Comparison of ENCODE assay signal across 9 cellular contexts in genomic region chr2:152468832-152469692, GRCh38.
A peak's percentile ranks its signal among the peaks of the same experiment; 100 is the strongest.
DNase-seq lines count a peak whose midpoint lies in the region; ATAC-seq and TF ChIP-seq lines count a peak whose summit lies in the region.
"Had no signal": no experiment of that assay in that cellular context is flagged by ENCODE, and none has a peak within 500 bp of the region (broad histone marks: within the 10 kb centered on the region; RNA-seq: fewer than 3 reads in every experiment).

No MANE protein-coding gene starts in this region.

- no peaks in the 10 kb centered on the region for H3K9me3 Mint-ChIP-seq in neural progenitor cell
- H3K9me3 Mint-ChIP-seq in activated CD4-positive, alpha-beta memory T cell treated with anti-CD3 and anti-CD28 coated beads, Interleukin-2, amount 10 ng/mL, durations not matched to agents 7 days and 5 days, result no peaks in the 10 kb centered on the region

- H2AFZ ChIP-seq in neural progenitor cell (replicated peaks), result no peak overlapping the region

- H3K27ac Mint-ChIP-seq in neural progenitor cell, result peak overlapping the region; percentile 43
- no peak overlapping the region for H3K27ac Mint-ChIP-seq in activated CD4-positive, alpha-beta memory T cell treated with anti-CD3 and anti-CD28 coated beads, Interleukin-2, amount 10 ng/mL, durations not matched to agents 7 days and 5 days
- H3K27ac Mint-ChIP-seq: activated naive CD8-positive, alpha-beta T cell had no signal

- DNase-seq in NCI-H2081 treated with DMSO at 0.1 percent for 48 hours (lab: John Stamatoyannopoulos, UW) (peak; percentile 28), dermis blood vessel endothelial cell (peak; percentile 51), neural progenitor cell (ENCODE audit: low spot score) (no peak), NCI-H1092 (lab: John Stamatoyannopoulos, UW) (no peak)
- DNase-seq in activated CD4-positive, alpha-beta memory T cell treated with anti-CD3 and anti-CD28 coated beads, Interleukin-2, amount 10 ng/mL, durations not matched to agents 7 days and 5 days, result no peak

- H3K4me1 Mint-ChIP-seq in neural progenitor cell, result peaks cover 61% of the 10 kb centered on the region
- peaks cover 5% of the 10 kb centered on the region for H3K4me1 Mint-ChIP-seq in activated CD4-positive, alpha-beta memory T cell treated with anti-CD3 and anti-CD28 coated beads, Interleukin-2, amount 10 ng/mL, durations not matched to agents 7 days and 5 days

- H3K4me1 ChIP-seq in neural progenitor cell, result peaks cover 60% of the 10 kb centered on the region

- H3K36me3 Mint-ChIP-seq in neural progenitor cell, result peaks cover 1% of the 10 kb centered on the region
- H3K36me3 Mint-ChIP-seq in activated CD4-positive, alpha-beta memory T cell treated with anti-CD3 and anti-CD28 coated beads, Interleukin-2, amount 10 ng/mL, durations not matched to agents 7 days and 5 days (ENCODE audit: low read depth), result no peaks in the 10 kb centered on the region
- H3K36me3 Mint-ChIP-seq: activated naive CD8-positive, alpha-beta T cell had no signal

- H3F3A ChIP-seq in neural progenitor cell (ENCODE audit: low read depth), result peaks cover 6% of the 10 kb centered on the region

- H3K4me2 ChIP-seq in neural progenitor cell, result peak overlapping the region; percentile 31

- H3K9ac ChIP-seq in neural progenitor cell, result no peak overlapping the region

- H3K36me3 ChIP-seq in neural progenitor cell, result no peaks in the 10 kb centered on the region

- CTCF ChIA-PET in activated CD4-positive, alpha-beta memory T cell treated with anti-CD3 and anti-CD28 coated beads, Interleukin-2, amount 10 ng/mL, durations not matched to agents 7 days and 5 days (lab: Charles Lee), result interaction anchor here (0.9 kb wide), 1 partner anchor 293 kb away, joined by 3 read pairs; the partner anchor contains the start of gene STAM2

- peaks cover 94% of the 10 kb centered on the region for H4K20me1 ChIP-seq in neural progenitor cell (ENCODE audit: low read depth)

- no peaks in the 10 kb centered on the region for H3K27me3 Mint-ChIP-seq in neural progenitor cell (ENCODE audit: insufficient read depth, low read depth)
- H3K27me3 Mint-ChIP-seq in activated CD4-positive, alpha-beta memory T cell treated with anti-CD3 and anti-CD28 coated beads, Interleukin-2, amount 10 ng/mL, durations not matched to agents 7 days and 5 days, result peaks cover 11% of the 10 kb centered on the region

- POLR2A ChIA-PET in activated CD4-positive, alpha-beta memory T cell treated with anti-CD3 and anti-CD28 coated beads, Interleukin-2, amount 10 ng/mL, durations not matched to agents 7 days and 5 days (lab: Charles Lee), result interaction anchor here (0.7 kb wide), 1 partner anchor 12 kb away, joined by 3 read pairs; no protein-coding TSS in a partner anchor

- no peak overlapping the region for H3K27ac ChIP-seq in neural progenitor cell

- ATAC-seq in GM19351 (IDR thresholded peaks at IDR 0.05; ENCODE audit: unreplicated experiment) (peak; percentile 30), GM19455 (IDR thresholded peaks at IDR 0.05; ENCODE audit: unreplicated experiment) (no peak), HG03520 (IDR thresholded peaks at IDR 0.05; ENCODE audit: unreplicated experiment) (no peak)

- no peak for TF ChIP-seq CTCF in neural progenitor cell (IDR thresholded peaks at IDR 0.05)

- peaks cover 99% of the 10 kb centered on the region for H3K79me2 ChIP-seq in neural progenitor cell (ENCODE audit: low read depth)

- no peak overlapping the region for H3K4me3 ChIP-seq in neural progenitor cell

- no peaks in the 10 kb centered on the region for H3K9me3 ChIP-seq in neural progenitor cell (ENCODE audit: low read depth)

- no peak overlapping the region for H3K4me3 Mint-ChIP-seq in neural progenitor cell
- H3K4me3 Mint-ChIP-seq in activated CD4-positive, alpha-beta memory T cell treated with anti-CD3 and anti-CD28 coated beads, Interleukin-2, amount 10 ng/mL, durations not matched to agents 7 days and 5 days, result no peak overlapping the region
- H3K4me3 Mint-ChIP-seq: activated naive CD8-positive, alpha-beta T cell had no signal

- H3K27me3 ChIP-seq in neural progenitor cell, result no peaks in the 10 kb centered on the region

Comparison
In these comparisons a context has a peak if more than half of its experiments do, and no peak if none do; other contexts are left out.
1. DNase-seq: peak in NCI-H2081 treated with DMSO at 0.1 percent for 48 hours (single experiment) and dermis blood vessel endothelial cell (single experiment); none in neural progenitor cell (single experiment), NCI-H1092 (single experiment) and activated CD4-positive, alpha-beta memory T cell treated with anti-CD3 and anti-CD28 coated beads, Interleukin-2, amount 10 ng/mL, durations not matched to agents 7 days and 5 days (single experiment).